In the genomic region with DNA sequence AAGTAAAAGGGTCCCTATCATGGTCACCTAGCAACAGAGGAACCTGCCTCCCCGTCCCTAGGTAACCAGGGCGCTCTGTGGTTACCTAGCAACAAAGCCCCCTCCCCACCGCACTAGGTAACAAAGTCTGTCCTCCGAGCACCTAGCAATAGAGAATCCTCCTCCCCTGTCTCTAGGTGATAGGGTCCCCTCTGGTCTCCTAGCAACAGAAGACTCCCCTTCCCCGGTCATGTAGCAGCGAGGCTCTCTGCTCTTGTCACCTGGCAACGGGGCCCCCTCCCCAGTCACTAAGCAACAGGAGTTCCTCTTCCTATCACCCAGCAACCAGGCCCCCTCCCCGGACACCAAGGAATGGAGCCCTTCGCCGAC, we compare ENCODE assay signal across 8 cellular contexts. TPM values are rescaled to one million over a fixed set of nuclear protein-coding genes. Genes with fewer than 3 reads are reported as not detected.
DNase-seq lines count a peak whose midpoint lies in the region; ATAC-seq, FAIRE-seq and TF ChIP-seq lines count a peak whose summit lies in the region.

No MANE protein-coding gene starts in this region.

- POLR2A ChIA-PET in Panc1 (lab: Charles Lee), result no interaction called here

- DNase-seq in activated naive CD4-positive, alpha-beta T cell treated with anti-CD3 and anti-CD28 coated beads, Interleukin-2, amount 50 U/mL, for 16 hours, result no peak
- no peak for DNase-seq in Panc1 (ENCODE audit: low read depth, low spot score)
- DNase-seq in pancreas, result no peak
- no peak for DNase-seq in posterior vena cava (ENCODE audit: low spot score)
- no peak for DNase-seq in activated CD4-positive, alpha-beta T cell treated with anti-CD3 and anti-CD28 coated beads, Interleukin-2, amount 50 U/mL, for 4 hours
- DNase-seq in ACHN, result no peak

- CTCF ChIA-PET in Panc1 (lab: Charles Lee), result interaction anchor here (0.8 kb wide), 1 partner anchor 45 kb away, joined by 8 read pairs; no protein-coding TSS in a partner anchor

- H3K36me3 ChIP-seq in Panc1 (ENCODE audit: control insufficient read depth, insufficient read depth, low read length) (no peaks in the 10 kb centered on the region; the same call in 1 of the 2 replicates), esophagus (ENCODE audit: control insufficient read depth in 2 of 2, insufficient read depth in 2 of 2, low read length in 1 of 2) (peaks cover 0 to 5% of the 10 kb centered on the region in 2 donors), pancreas (no peaks in the 10 kb centered on the region)

- H3K9me3 ChIP-seq in Panc1 (ENCODE audit: control insufficient read depth, insufficient read depth, low read depth, low read length), result no peaks in the 10 kb centered on the region
- H3K9me3 ChIP-seq in esophagus (ENCODE audit: control insufficient read depth in 2 of 2, insufficient read depth in 1 of 2, low read depth in 1 of 2, low read length in 1 of 2), result no peaks in the 10 kb centered on the region
- no peaks in the 10 kb centered on the region for H3K9me3 ChIP-seq in pancreas

- H3K27ac ChIP-seq in Panc1 (ENCODE audit: low read length), result peak overlapping the region; percentile 92
- H3K27ac ChIP-seq in esophagus (ENCODE audit: low read depth in 2 of 2, low read length in 1 of 2), result peak overlapping the region; percentile 75 to 78
- peak overlapping the region in 2 of 4 donors; percentile 35 to 54 for H3K27ac ChIP-seq in pancreas

- FAIRE-seq in pancreas (lab: Jason Lieb, UNC), result no peak

- H3K4me3 ChIP-seq in Panc1 (ENCODE audit: low read depth in 2 of 2, low read length in 2 of 2) (peak overlapping the region; percentile 77 to 79), esophagus (ENCODE audit: low read depth in 1 of 2, low read length in 2 of 2) (peak overlapping the region; percentile 68 to 82), pancreas (peak overlapping the region; percentile 38 to 73 (median 52))

- H3K27ac Mint-ChIP-seq in activated naive CD4-positive, alpha-beta T cell treated with anti-CD3 and anti-CD28 coated beads, Interleukin-2, amount 50 U/mL, for 24 hours, result peak overlapping the region; percentile 99

- H3K27me3 ChIP-seq in Panc1 (ENCODE audit: control insufficient read depth, insufficient read depth, low read length) (no peaks in the 10 kb centered on the region), esophagus (ENCODE audit: control insufficient read depth in 1 of 2, insufficient read depth in 2 of 2, low read length in 2 of 2) (no peaks in the 10 kb centered on the region), pancreas (no peaks in the 10 kb centered on the region)

- intact Hi-C loops in Panc1 (cut with micrococcal nuclease; ENCODE audit: unreplicated experiment), result no loop called here
- intact Hi-C loops in pancreas (cut with DNase I), result no loop called here
- intact Hi-C loops in posterior vena cava (cut with DNase I), result no loop called here

- 6 to 7% methylated on average over 10 of the region's 10 CpGs for WGBS in esophagus, 2 donors
- WGBS in pancreas, 2 donors, result 4 to 7% methylated on average over 10 of the region's 10 CpGs

- peaks cover 13% of the 10 kb centered on the region for H3K4me1 Mint-ChIP-seq in activated naive CD4-positive, alpha-beta T cell treated with anti-CD3 and anti-CD28 coated beads, Interleukin-2, amount 50 U/mL, for 24 hours

- BruUV-seq in Panc1 (replicated peaks; lab: Mats Ljungman, UMichigan), result TSS peak; percentile 84

- H3K4me3 Mint-ChIP-seq in activated naive CD4-positive, alpha-beta T cell treated with anti-CD3 and anti-CD28 coated beads, Interleukin-2, amount 50 U/mL, for 24 hours, result peak overlapping the region; percentile 95

- H3K27me3 Mint-ChIP-seq in activated naive CD4-positive, alpha-beta T cell treated with anti-CD3 and anti-CD28 coated beads, Interleukin-2, amount 50 U/mL, for 24 hours, result no peaks in the 10 kb centered on the region

- H3K4me1 ChIP-seq in Panc1 (ENCODE audit: control insufficient read depth, insufficient read depth, low read length) (no peaks in the 10 kb centered on the region), esophagus (ENCODE audit: control insufficient read depth in 2 of 2, insufficient read depth in 2 of 2, low read length in 1 of 2) (peaks cover 3 to 7% of the 10 kb centered on the region in 2 donors), pancreas (no peaks in the 10 kb centered on the region)

- ATAC-seq in Panc1 (no peak), pancreas (no peak)

- H3K36me3 Mint-ChIP-seq in activated naive CD4-positive, alpha-beta T cell treated with anti-CD3 and anti-CD28 coated beads, Interleukin-2, amount 50 U/mL, for 24 hours, result peaks cover 2% of the 10 kb centered on the region

- in situ Hi-C loops in Panc1 (cut with HindIII; ENCODE audit: low pct_unique_long_range_greater_than_20kb, low sequenced_read_pairs), result no loop called here
- in situ Hi-C loops in ACHN (cut with HindIII; ENCODE audit: low pct_ligation_motif_present, low pct_unique_long_range_greater_than_20kb, low sequenced_read_pairs), result no loop called here

- TF ChIP-seq CTCF in Panc1 (IDR thresholded peaks at IDR 0.05) (no peak), pancreas (IDR thresholded peaks at IDR 0.05) (no peak)

- H3K9me3 Mint-ChIP-seq in activated naive CD4-positive, alpha-beta T cell treated with anti-CD3 and anti-CD28 coated beads, Interleukin-2, amount 50 U/mL, for 24 hours, result no peaks in the 10 kb centered on the region

RNA-seq across cellular contexts. Expression of gene JOSD2, which starts 0.3 kb away (rescaled TPM):
- total RNA-seq in Panc1 (2021; ENCODE audit: unreplicated experiment) (51.8 TPM), pancreas (10 to 100 TPM in 5 of 6 donors, 1 to 10 TPM in 1; 8.0 to 23.3 (median 13.2) TPM), posterior vena cava (10 to 100 TPM; 27.5 to 31.7 TPM)
- 96.9 TPM for polyA plus RNA-seq in Panc1 (2012; ENCODE audit: insufficient read length)
- polyA plus RNA-seq in esophagus (10 to 100 TPM; 39.4 to 54.5 TPM), pancreas (10 to 100 TPM; 25.1 to 41.2 TPM)

RNA-seq across cellular contexts. Expression of gene ASPDH, which starts 3.0 kb away (rescaled TPM):
- total RNA-seq in Panc1 (2021; ENCODE audit: unreplicated experiment) (not detected), pancreas (under 1 TPM in 2 of 6 donors, not detected in 4; 0.49 to 0.76 TPM), posterior vena cava (not detected)
- polyA plus RNA-seq in Panc1 (2012; ENCODE audit: insufficient read length), result 0.80 TPM
- polyA plus RNA-seq in esophagus (not detected), pancreas (1 to 10 TPM; 1.6 to 4.6 TPM)

RNA-seq across cellular contexts. Expression of gene GARIN5A, which starts 34.0 kb away (rescaled TPM):
- total RNA-seq in Panc1 (2021; ENCODE audit: unreplicated experiment) (2.0 TPM), pancreas (1 to 10 TPM; 1.4 to 2.6 (median 1.9) TPM), posterior vena cava (not detected)
- 3.5 TPM for polyA plus RNA-seq in Panc1 (2012; ENCODE audit: insufficient read length)
- polyA plus RNA-seq in esophagus (1 to 10 TPM; 1.3 to 1.4 TPM), pancreas (1 to 10 TPM; 2.1 to 2.3 TPM)

RNA-seq across cellular contexts. Expression of gene EMC10, which starts 34.4 kb away (rescaled TPM):
- 66.7 TPM for total RNA-seq in Panc1 (2021; ENCODE audit: unreplicated experiment)
- 83.1 TPM for polyA plus RNA-seq in Panc1 (2012; ENCODE audit: insufficient read length)
- polyA plus RNA-seq in esophagus, result 10 to 100 TPM; 41.9 to 62.9 TPM
- 10 to 100 TPM; 34.7 to 81.5 (median 60.2) TPM for total RNA-seq in pancreas
- 100 to 1,000 TPM in 1 of 2 donors, 10 to 100 TPM in 1; 96.7 to 160 TPM for polyA plus RNA-seq in pancreas
- 10 to 100 TPM; 60.2 to 87.6 TPM for total RNA-seq in posterior vena cava

RNA-seq across cellular contexts. Expression of gene LRRC4B, which starts 57.6 kb away (rescaled TPM):
- total RNA-seq in Panc1 (2021; ENCODE audit: unreplicated experiment), result 0.57 TPM
- polyA plus RNA-seq in Panc1 (2012; ENCODE audit: insufficient read length), result 0.96 TPM
- polyA plus RNA-seq in esophagus, result under 1 TPM; 0.65 to 0.92 TPM
- under 1 TPM; 0.09 to 0.79 (median 0.36) TPM for total RNA-seq in pancreas
- polyA plus RNA-seq in pancreas, result 1 to 10 TPM in 1 of 2 donors, under 1 TPM in 1; 0.87 to 2.1 TPM
- 10 to 100 TPM; 10.3 to 14.2 TPM for total RNA-seq in posterior vena cava
